ENCODE assay signal across 17 cellular contexts in the genomic region with DNA sequence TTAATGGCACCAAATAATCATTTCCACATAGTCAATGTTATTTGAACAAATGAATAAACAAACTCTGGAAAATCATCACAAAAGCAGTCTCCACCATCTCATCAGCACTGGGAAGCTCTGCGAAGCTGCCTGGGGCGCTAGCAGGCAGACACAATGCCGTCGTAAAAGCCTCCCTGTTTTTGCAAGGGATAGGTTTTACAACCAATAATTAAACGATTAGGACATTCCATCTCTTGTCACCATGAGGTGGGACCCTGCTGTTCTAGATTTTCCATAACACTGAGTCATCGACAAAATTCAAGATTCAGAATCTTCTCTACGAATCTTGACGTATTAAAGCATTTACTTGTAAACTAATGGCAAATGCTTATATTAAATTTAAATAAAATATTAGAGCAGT.
"Had no signal": no experiment of that assay in that cellular context is flagged by ENCODE, and none has a peak within 500 bp of the region (broad histone marks: within the 10 kb centered on the region; RNA-seq: fewer than 3 reads in every experiment).

No MANE protein-coding gene starts in this region.

- H3K36me3 Mint-ChIP-seq: activated naive CD8-positive, alpha-beta T cell; brain; naive B cell had no signal

- H3K27ac ChIP-seq: gastroesophageal sphincter, lower lobe of right lung, neutrophil, suprapubic skin, upper lobe of left lung had no signal

- H3K4me1 Mint-ChIP-seq: naive B cell had no signal

- H3K9me3 ChIP-seq: gastroesophageal sphincter, lower lobe of right lung, neutrophil, spleen, suprapubic skin, upper lobe of left lung had no signal

- H3K27ac Mint-ChIP-seq: activated T-helper 2 cell treated with anti-CD3 and anti-CD28 coated beads, Interferon-gamma antibody, Interleukin-2, Interleukin-4, amounts not matched to agents 10 μg/mL and 5 μg/mL and 100 μg/mL, durations not matched to agents 14 hours and 24 hours and 36 hours; naive B cell had no signal

- H3K36me3 ChIP-seq: gastroesophageal sphincter, lower lobe of right lung, neutrophil, spleen, suprapubic skin, upper lobe of left lung had no signal

- H3K27me3 ChIP-seq: gastroesophageal sphincter, neutrophil, spleen, suprapubic skin, upper lobe of left lung had no signal

- DNase-seq: amygdala; effector memory CD4-positive, alpha-beta T cell; lower lobe of right lung; naive B cell; right cardiac atrium; spleen; stimulated activated CD4-positive, alpha-beta T cell treated with anti-CD3 and anti-CD28 coated beads, Interleukin-1b, Interleukin-23, amount 100 ng/mL, for 48 hours; stimulated activated naive CD4-positive, alpha-beta T cell; T-helper 17 cell had no signal

- H3K27me3 Mint-ChIP-seq: activated naive CD8-positive, alpha-beta T cell; central memory CD8-positive, alpha-beta T cell; naive B cell; T-helper 17 cell had no signal

- H3K4me3 ChIP-seq: gastroesophageal sphincter, lower lobe of right lung, spleen, suprapubic skin, upper lobe of left lung had no signal

- H3K4me3 Mint-ChIP-seq: brain; central memory CD8-positive, alpha-beta T cell; naive B cell; T-helper 17 cell had no signal

- ATAC-seq: gastroesophageal sphincter, lower lobe of right lung, right cardiac atrium, T-helper 17 cell had no signal

- H3K9me3 Mint-ChIP-seq: activated T-helper 2 cell treated with anti-CD3 and anti-CD28 coated beads, Interferon-gamma antibody, Interleukin-2, Interleukin-4, amounts not matched to agents 10 μg/mL and 5 μg/mL and 100 μg/mL, durations not matched to agents 14 hours and 24 hours and 36 hours; central memory CD8-positive, alpha-beta T cell; naive B cell had no signal
